Comparison of ENCODE assay signal across 1 cellular context in the genomic region with DNA sequence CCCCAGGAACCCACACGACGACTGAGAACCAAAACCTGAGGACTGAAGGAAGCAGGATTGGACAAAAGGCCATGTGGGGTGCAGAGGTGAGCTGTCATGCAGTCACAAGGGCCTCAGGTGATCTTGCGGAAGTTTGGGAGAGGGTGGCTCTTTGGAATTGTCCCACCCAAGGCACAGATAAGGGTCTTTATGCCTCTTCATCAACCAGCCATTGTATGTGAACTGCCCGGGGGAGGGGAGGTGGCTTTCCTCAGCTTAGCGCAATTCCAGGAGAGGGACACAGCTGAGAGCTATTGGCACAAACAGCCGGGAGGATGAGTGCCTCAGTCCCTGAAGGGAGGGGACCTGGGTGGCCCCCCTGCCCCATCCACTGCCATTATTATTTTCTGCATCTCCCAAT.
TF ChIP-seq lines count a peak whose summit lies in the region.

No MANE protein-coding gene starts in this region.

TF ChIP-seq in HepG2, 621 proteins besides CTCF, POLR2A, EP300 and RAD21 (continued from another document):
- TF ChIP-seq DNMT3B (CRISPR knock-in tag; conservative IDR thresholded peaks at IDR 0.05) (no peak), HBP1 (CRISPR knock-in tag; IDR thresholded peaks at IDR 0.05; ENCODE audit: low read depth) (no peak), ZNF619 (CRISPR knock-in tag; IDR thresholded peaks at IDR 0.05) (no peak), ZNF703 (CRISPR knock-in tag; IDR thresholded peaks at IDR 0.05; ENCODE audit: borderline replicate concordance) (no peak), FOSL1 (CRISPR knock-in tag; IDR thresholded peaks at IDR 0.05; ENCODE audit: borderline replicate concordance) (no peak), SALL2 (CRISPR knock-in tag; IDR thresholded peaks at IDR 0.05) (no peak), ZNF432 (CRISPR knock-in tag; IDR thresholded peaks at IDR 0.05; ENCODE audit: borderline replicate concordance) (no peak), FOXJ3 (CRISPR knock-in tag; IDR thresholded peaks at IDR 0.05; ENCODE audit: borderline replicate concordance) (no peak), BATF2 (CRISPR knock-in tag; IDR thresholded peaks at IDR 0.05) (no peak), KDM4B (CRISPR knock-in tag; IDR thresholded peaks at IDR 0.05) (no peak), MED1 (CRISPR knock-in tag; IDR thresholded peaks at IDR 0.05) (no peak), MEIS1 (CRISPR knock-in tag; IDR thresholded peaks at IDR 0.05; ENCODE audit: borderline replicate concordance) (no peak), REPIN1 (CRISPR knock-in tag; IDR thresholded peaks at IDR 0.05; ENCODE audit: borderline replicate concordance, low read depth) (no peak), BORCS8-MEF2B (CRISPR knock-in tag; IDR thresholded peaks at IDR 0.05) (no peak), RORA (CRISPR knock-in tag; IDR thresholded peaks at IDR 0.05) (no peak)
- TF ChIP-seq, protein P1, sequence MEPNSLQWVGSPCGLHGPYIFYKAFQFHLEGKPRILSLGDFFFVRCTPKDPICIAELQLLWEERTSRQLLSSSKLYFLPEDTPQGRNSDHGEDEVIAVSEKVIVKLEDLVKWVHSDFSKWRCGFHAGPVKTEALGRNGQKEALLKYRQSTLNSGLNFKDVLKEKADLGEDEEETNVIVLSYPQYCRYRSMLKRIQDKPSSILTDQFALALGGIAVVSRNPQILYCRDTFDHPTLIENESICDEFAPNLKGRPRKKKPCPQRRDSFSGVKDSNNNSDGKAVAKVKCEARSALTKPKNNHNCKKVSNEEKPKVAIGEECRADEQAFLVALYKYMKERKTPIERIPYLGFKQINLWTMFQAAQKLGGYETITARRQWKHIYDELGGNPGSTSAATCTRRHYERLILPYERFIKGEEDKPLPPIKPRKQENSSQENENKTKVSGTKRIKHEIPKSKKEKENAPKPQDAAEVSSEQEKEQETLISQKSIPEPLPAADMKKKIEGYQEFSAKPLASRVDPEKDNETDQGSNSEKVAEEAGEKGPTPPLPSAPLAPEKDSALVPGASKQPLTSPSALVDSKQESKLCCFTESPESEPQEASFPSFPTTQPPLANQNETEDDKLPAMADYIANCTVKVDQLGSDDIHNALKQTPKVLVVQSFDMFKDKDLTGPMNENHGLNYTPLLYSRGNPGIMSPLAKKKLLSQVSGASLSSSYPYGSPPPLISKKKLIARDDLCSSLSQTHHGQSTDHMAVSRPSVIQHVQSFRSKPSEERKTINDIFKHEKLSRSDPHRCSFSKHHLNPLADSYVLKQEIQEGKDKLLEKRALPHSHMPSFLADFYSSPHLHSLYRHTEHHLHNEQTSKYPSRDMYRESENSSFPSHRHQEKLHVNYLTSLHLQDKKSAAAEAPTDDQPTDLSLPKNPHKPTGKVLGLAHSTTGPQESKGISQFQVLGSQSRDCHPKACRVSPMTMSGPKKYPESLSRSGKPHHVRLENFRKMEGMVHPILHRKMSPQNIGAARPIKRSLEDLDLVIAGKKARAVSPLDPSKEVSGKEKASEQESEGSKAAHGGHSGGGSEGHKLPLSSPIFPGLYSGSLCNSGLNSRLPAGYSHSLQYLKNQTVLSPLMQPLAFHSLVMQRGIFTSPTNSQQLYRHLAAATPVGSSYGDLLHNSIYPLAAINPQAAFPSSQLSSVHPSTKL (CRISPR knock-in tag; IDR thresholded peaks at IDR 0.05): no peak
TF ChIP-seq in HepG2: peak in this region for 0.
